In the genomic region with DNA sequence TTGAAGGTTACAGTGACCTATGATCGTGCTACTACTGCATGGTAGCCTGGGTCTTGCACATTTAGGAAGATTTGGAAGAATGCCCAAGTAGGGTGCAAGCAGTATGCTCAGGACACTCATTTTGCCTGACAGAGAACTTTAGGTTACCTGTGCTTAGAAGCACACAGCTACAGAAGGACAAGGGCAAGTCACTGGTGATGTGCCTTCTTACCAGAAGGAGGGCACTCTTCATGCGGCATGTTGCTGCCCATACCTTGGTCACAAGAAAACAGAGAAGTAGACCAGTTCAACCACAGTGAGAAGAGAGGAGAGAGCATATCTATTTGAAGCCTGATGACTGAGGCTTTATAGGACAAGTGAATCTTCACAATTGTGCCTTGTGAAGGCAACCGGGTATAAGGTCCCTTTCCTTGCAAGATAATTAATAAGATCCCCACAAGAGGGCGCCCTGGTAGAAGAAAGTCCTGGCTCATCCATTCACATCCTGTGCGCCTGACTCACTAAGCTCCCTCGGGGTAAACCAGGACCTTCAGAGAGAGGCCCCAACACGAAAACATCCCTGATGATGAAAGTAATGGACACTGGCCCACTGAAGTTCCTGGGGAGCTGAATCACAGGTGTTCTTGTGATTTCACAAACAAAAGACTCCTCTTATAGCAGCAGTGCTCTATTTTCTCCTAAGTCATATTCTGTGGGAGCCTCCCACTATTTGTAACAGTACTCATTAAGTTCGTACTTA, we compare ENCODE assay signal across 8 cellular contexts. TPM values are rescaled to one million over a fixed set of nuclear protein-coding genes. Genes with fewer than 3 reads are reported as not detected.
DNase-seq lines count a peak whose midpoint lies in the region; ATAC-seq and TF ChIP-seq lines count a peak whose summit lies in the region.

No MANE protein-coding gene starts in this region.

- POLR2A ChIA-PET in PC-3 (lab: Charles Lee; ENCODE audit: unreplicated experiment): interaction anchor here (1.1 kb wide), 1 partner anchor 207 kb away, joined by 3 read pairs; the partner anchor contains the start of gene NREP

- H3K4me3 ChIP-seq in PC-3 (ENCODE audit: low read length): no peak overlapping the region

- BruUV-seq in PC-3 (replicated peaks; lab: Mats Ljungman, UMichigan): no TSS peak

- H3K27me3 Mint-ChIP-seq in activated T-cell treated with anti-CD3 and anti-CD28 coated beads, Interleukin-2, amount 50 U/mL, for 24 hours: peaks cover 4% of the 10 kb centered on the region
- H3K27me3 Mint-ChIP-seq in neural crest cell (ENCODE audit: low read depth): no peaks in the 10 kb centered on the region
- H3K27me3 Mint-ChIP-seq in stimulated activated naive CD8-positive, alpha-beta T cell treated with anti-CD3 and anti-CD28 coated beads, Interleukin-15, amount 100 ng/mL, for 72 hours: no peaks in the 10 kb centered on the region

- no peak overlapping the region for H3K9ac ChIP-seq in PC-3 (ENCODE audit: low read length)

- peak overlapping the region; percentile 54 for H3K27ac ChIP-seq in PC-3 (ENCODE audit: low read length)

- H3K9me3 ChIP-seq in PC-3 (ENCODE audit: low read length): no peaks in the 10 kb centered on the region

- H3F3A ChIP-seq in PC-3 (ENCODE audit: low read length, unreplicated experiment): no peaks in the 10 kb centered on the region

- CTCF ChIA-PET in PC-3 (lab: Charles Lee): interaction anchor here (0.6 to 1.6 kb wide), 11 partner anchors 19 to 305 kb away, joined by 3 to 5 read pairs (median 3); partner anchors contain the start of gene NREP

- peak overlapping the region; percentile 74 for H3K27ac Mint-ChIP-seq in activated T-cell treated with anti-CD3 and anti-CD28 coated beads, Interleukin-2, amount 50 U/mL, for 24 hours
- H3K27ac Mint-ChIP-seq in neural crest cell (ENCODE audit: unreplicated experiment): no peak overlapping the region
- no peak overlapping the region for H3K27ac Mint-ChIP-seq in stimulated activated naive CD8-positive, alpha-beta T cell treated with anti-CD3 and anti-CD28 coated beads, Interleukin-15, amount 100 ng/mL, for 72 hours

- peak; percentile 92 for ATAC-seq in GM21526 (IDR thresholded peaks at IDR 0.05; ENCODE audit: low FRiP score, unreplicated experiment)
- ATAC-seq in PC-3: peak; percentile 89
- ATAC-seq in stimulated activated naive CD8-positive, alpha-beta T cell treated with anti-CD3 and anti-CD28 coated beads, Interleukin-15, amount 100 ng/mL, for 72 hours: peak; percentile 91

- H2AFZ ChIP-seq in PC-3 (ENCODE audit: low read length): peak overlapping the region; percentile 20; the same call in 1 of the 2 replicates

- DNase-seq in DMS153 treated with DMSO at 0.1 percent for 48 hours (lab: John Stamatoyannopoulos, UW; ENCODE audit: unreplicated experiment): peak; percentile 8
- peak; percentile 17 for DNase-seq in HuH-7.5 (ENCODE audit: low spot score)
- peak; percentile 97 for DNase-seq in PC-3
- DNase-seq in activated T-cell treated with anti-CD3 and anti-CD28 coated beads, Interleukin-2, amount 50 U/mL, for 24 hours: peak; percentile 66
- DNase-seq in fibroblast of peridontal ligament (ENCODE audit: extremely low read depth): peak; percentile 97
- peak; percentile 91 for DNase-seq in neural crest cell (ENCODE audit: low read depth, low spot score)
- DNase-seq in stimulated activated naive CD8-positive, alpha-beta T cell treated with anti-CD3 and anti-CD28 coated beads, Interleukin-15, amount 100 ng/mL, for 72 hours: peak; percentile 69 to 70

- peaks cover 36% of the 10 kb centered on the region for H3K4me1 Mint-ChIP-seq in activated T-cell treated with anti-CD3 and anti-CD28 coated beads, Interleukin-2, amount 50 U/mL, for 24 hours (ENCODE audit: low read depth)
- peaks cover 26% of the 10 kb centered on the region for H3K4me1 Mint-ChIP-seq in neural crest cell
- H3K4me1 Mint-ChIP-seq in stimulated activated naive CD8-positive, alpha-beta T cell treated with anti-CD3 and anti-CD28 coated beads, Interleukin-15, amount 100 ng/mL, for 72 hours: peaks cover 22% of the 10 kb centered on the region

- intact Hi-C loops in PC-3 (cut with micrococcal nuclease): loop anchor here (1.0 to 5.0 kb wide), 6 partner anchors 130 to 597 kb away; partner anchors contain the start of gene NREP

- no peaks in the 10 kb centered on the region for H3K36me3 Mint-ChIP-seq in activated T-cell treated with anti-CD3 and anti-CD28 coated beads, Interleukin-2, amount 50 U/mL, for 24 hours (ENCODE audit: low read depth)
- H3K36me3 Mint-ChIP-seq in neural crest cell (ENCODE audit: low read depth): no peaks in the 10 kb centered on the region

- H3K79me2 ChIP-seq in PC-3 (ENCODE audit: low read length): no peaks in the 10 kb centered on the region

- H4K20me1 ChIP-seq in PC-3 (ENCODE audit: low read length): no peaks in the 10 kb centered on the region

- H3K4me1 ChIP-seq in PC-3 (ENCODE audit: insufficient read depth, low read length): peaks cover 21% of the 10 kb centered on the region

- H3K9me3 Mint-ChIP-seq in activated T-cell treated with anti-CD3 and anti-CD28 coated beads, Interleukin-2, amount 50 U/mL, for 24 hours: no peaks in the 10 kb centered on the region
- H3K9me3 Mint-ChIP-seq in neural crest cell: peaks cover under 1% of the 10 kb centered on the region
- H3K9me3 Mint-ChIP-seq in stimulated activated naive CD8-positive, alpha-beta T cell treated with anti-CD3 and anti-CD28 coated beads, Interleukin-15, amount 100 ng/mL, for 72 hours: no peaks in the 10 kb centered on the region

- H3K9me2 ChIP-seq in PC-3 (replicated peaks; ENCODE audit: low read length): no peaks in the 10 kb centered on the region

- no peak overlapping the region for H3K4me3 Mint-ChIP-seq in activated T-cell treated with anti-CD3 and anti-CD28 coated beads, Interleukin-2, amount 50 U/mL, for 24 hours
- H3K4me3 Mint-ChIP-seq in neural crest cell: no peak overlapping the region
- H3K4me3 Mint-ChIP-seq in stimulated activated naive CD8-positive, alpha-beta T cell treated with anti-CD3 and anti-CD28 coated beads, Interleukin-15, amount 100 ng/mL, for 72 hours: no peak overlapping the region

- TF ChIP-seq CTCF in PC-3 (conservative IDR thresholded peaks at IDR 0.05; ENCODE audit: low read depth, low read length) (peak; percentile 80), neural crest cell (conservative IDR thresholded peaks at IDR 0.05) (peak; percentile 81)

- H3K4me2 ChIP-seq in PC-3 (ENCODE audit: low read length): peak overlapping the region; percentile 52

- no peaks in the 10 kb centered on the region for H3K27me3 ChIP-seq in PC-3 (ENCODE audit: low read length)

- no peaks in the 10 kb centered on the region for H3K36me3 ChIP-seq in PC-3 (ENCODE audit: low read depth, low read length)

RNA-seq across cellular contexts. Expression of gene STARD4, which starts 38.1 kb away (rescaled TPM):
- total RNA-seq in PC-3 (2014; rRNA removed) (13.4 and 17.1 TPM in 2 replicates), neural crest cell (62.3 and 62.5 TPM in 2 replicates)

Comparison
In these comparisons a context has a peak if more than half of its experiments do, and no peak if none do; other contexts are left out.
1. DNase-seq: peak in every context shown above with its lines; median percentile 97 in PC-3; 97 in fibroblast of peridontal ligament; 91 in neural crest cell; 70 in stimulated activated naive CD8-positive, alpha-beta T cell treated with anti-CD3 and anti-CD28 coated beads, Interleukin-15, amount 100 ng/mL, for 72 hours; 66 in activated T-cell treated with anti-CD3 and anti-CD28 coated beads, Interleukin-2, amount 50 U/mL, for 24 hours; 17 in HuH-7.5; 8 in DMS153 treated with DMSO at 0.1 percent for 48 hours.